8 cellular contexts compared by ENCODE assay signal in genomic region chrX:74015379-74016019, GRCh38.
DNase-seq lines count a peak whose midpoint lies in the region; TF ChIP-seq lines count a peak whose summit lies in the region.

No MANE protein-coding gene starts in this region.

- H3K9ac ChIP-seq in Loucy (ENCODE audit: low read depth, low read length, poor library complexity, severe bottlenecking): no peak overlapping the region
- H3K9ac ChIP-seq in SK-N-MC (ENCODE audit: insufficient read length): no peak overlapping the region

- no peak overlapping the region for H2AFZ ChIP-seq in Loucy (ENCODE audit: low read length)

- no peak overlapping the region for H3K4me2 ChIP-seq in Loucy (ENCODE audit: low read depth, low read length, poor library complexity, severe bottlenecking)

- H3K27ac ChIP-seq in SK-N-MC: no peak overlapping the region
- no peak overlapping the region for H3K27ac ChIP-seq in cardiac muscle cell

- DNase-seq in ELR (ENCODE audit: low read depth) (peak; percentile 66), GOT3 (lab: John Stamatoyannopoulos, UW) (peak; percentile 1), SK-N-MC (ENCODE audit: low read depth, low spot score) (peak; percentile 72), cardiac muscle cell (ENCODE audit: low read depth in 1 of 2, low spot score in 1 of 2) (peak; percentile 79 to 80), retinal pigment epithelial cell (ENCODE audit: low read depth) (peak; percentile 32), posterior vena cava (ENCODE audit: low spot score) (no peak)
- DNase-seq in activated naive CD4-positive, alpha-beta T cell treated with anti-CD3 and anti-CD28 coated beads, Interleukin-2, amount 50 U/mL, for 16 hours: peak; percentile 46

- H4K20me1 ChIP-seq in Loucy (ENCODE audit: insufficient read depth, low read length, poor library complexity, severe bottlenecking): no peaks in the 10 kb centered on the region

- H3K27me3 ChIP-seq in Loucy (ENCODE audit: insufficient read depth, low read length, poor library complexity, severe bottlenecking) (no peaks in the 10 kb centered on the region), cardiac muscle cell (no peaks in the 10 kb centered on the region)

- H3K4me3 ChIP-seq in Loucy (ENCODE audit: low read length, poor library complexity, severe bottlenecking) (no peak overlapping the region), SK-N-MC (no peak overlapping the region), cardiac muscle cell (no peak overlapping the region), retinal pigment epithelial cell (ENCODE audit: low read length) (no peak overlapping the region)

- H3K4me1 ChIP-seq in Loucy (ENCODE audit: insufficient read depth, low read length, poor library complexity, severe bottlenecking) (no peaks in the 10 kb centered on the region), cardiac muscle cell (ENCODE audit: low read depth) (no peaks in the 10 kb centered on the region)

- H3F3A ChIP-seq in Loucy (ENCODE audit: low read depth): no peaks in the 10 kb centered on the region

- intact Hi-C loops in posterior vena cava (cut with DNase I): loop anchor here in 1 of 2 donors (5.0 kb wide), 1 partner anchor 158 kb away; no protein-coding TSS in a partner anchor

- H3K9me2 ChIP-seq in Loucy (replicated peaks; ENCODE audit: low read depth, low read length): no peaks in the 10 kb centered on the region

- TF ChIP-seq CTCF in Loucy (conservative IDR thresholded peaks at IDR 0.05; ENCODE audit: low read length): peak; percentile 70
- TF ChIP-seq CTCF in cardiac muscle cell (IDR thresholded peaks at IDR 0.05; ENCODE audit: low read depth, low read length): peak; percentile 59
- peak; percentile 84 for TF ChIP-seq CTCF in retinal pigment epithelial cell (conservative IDR thresholded peaks at IDR 0.05; ENCODE audit: low read depth, low read length)

- no peaks in the 10 kb centered on the region for H3K36me3 ChIP-seq in Loucy (ENCODE audit: insufficient read depth, low read length)
- H3K36me3 ChIP-seq in SK-N-MC (ENCODE audit: insufficient read depth, low read length): no peaks in the 10 kb centered on the region
- H3K36me3 ChIP-seq in cardiac muscle cell: no peaks in the 10 kb centered on the region

- no peaks in the 10 kb centered on the region for H3K79me2 ChIP-seq in Loucy (ENCODE audit: insufficient read depth, low read length)

- H3K9me3 ChIP-seq in Loucy (ENCODE audit: insufficient read depth, low read depth, low read length): no peaks in the 10 kb centered on the region
- no peaks in the 10 kb centered on the region for H3K9me3 ChIP-seq in SK-N-MC (ENCODE audit: low read depth, low read length)
- no peaks in the 10 kb centered on the region for H3K9me3 ChIP-seq in cardiac muscle cell (ENCODE audit: low read depth)
